Comparison of ENCODE assay signal across 2 cellular contexts in the genomic region with DNA sequence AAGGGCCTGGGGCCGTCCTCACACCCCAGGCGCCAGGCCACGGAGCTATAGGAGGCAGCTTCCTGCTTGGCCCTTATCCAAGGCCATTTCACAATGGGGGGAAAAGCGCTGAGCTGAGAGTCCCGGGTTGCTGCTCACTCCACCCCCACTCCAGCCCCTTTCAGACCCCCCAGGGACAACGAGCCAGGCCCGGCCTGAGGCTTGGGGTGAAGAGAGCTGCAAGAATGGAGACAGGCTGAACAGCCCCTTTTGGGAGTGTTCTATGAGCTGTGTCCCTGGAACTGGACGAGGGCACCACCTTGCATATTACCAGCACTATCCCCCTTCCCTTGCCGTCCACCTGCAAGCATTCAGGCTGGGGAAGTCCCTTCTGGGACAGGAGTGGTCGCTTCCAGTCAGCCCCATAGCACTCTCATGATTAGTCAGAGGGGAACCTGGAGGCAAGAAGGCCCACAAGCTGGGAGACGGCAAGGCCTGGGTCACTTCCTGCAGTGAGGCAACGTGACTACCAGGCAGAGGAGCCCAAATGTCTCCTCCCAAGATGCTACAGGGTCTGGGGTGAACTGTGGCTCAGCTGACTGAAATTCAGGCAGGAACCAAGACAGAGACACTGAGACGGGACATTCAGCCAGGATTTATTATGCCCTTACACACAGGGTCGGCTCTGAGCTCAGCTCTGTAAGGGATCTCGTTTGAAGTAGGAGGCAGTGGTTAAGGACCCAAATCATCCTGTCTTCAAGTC.
TF ChIP-seq lines count a peak whose summit lies in the region.

No MANE protein-coding gene starts in this region.

TF ChIP-seq in IMR-90, 13 proteins besides CTCF, POLR2A, EP300 and RAD21 (continued from another document):
- TF ChIP-seq, protein P1, sequence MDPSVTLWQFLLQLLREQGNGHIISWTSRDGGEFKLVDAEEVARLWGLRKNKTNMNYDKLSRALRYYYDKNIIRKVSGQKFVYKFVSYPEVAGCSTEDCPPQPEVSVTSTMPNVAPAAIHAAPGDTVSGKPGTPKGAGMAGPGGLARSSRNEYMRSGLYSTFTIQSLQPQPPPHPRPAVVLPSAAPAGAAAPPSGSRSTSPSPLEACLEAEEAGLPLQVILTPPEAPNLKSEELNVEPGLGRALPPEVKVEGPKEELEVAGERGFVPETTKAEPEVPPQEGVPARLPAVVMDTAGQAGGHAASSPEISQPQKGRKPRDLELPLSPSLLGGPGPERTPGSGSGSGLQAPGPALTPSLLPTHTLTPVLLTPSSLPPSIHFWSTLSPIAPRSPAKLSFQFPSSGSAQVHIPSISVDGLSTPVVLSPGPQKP (IDR thresholded peaks at IDR 0.05; ENCODE audit: borderline replicate concordance, low read depth, low read length) = no peak
- TF ChIP-seq FOS (IDR thresholded peaks at IDR 0.05; ENCODE audit: low read depth, low read length) = peak; percentile 34
- TF ChIP-seq CEBPB (IDR thresholded peaks at IDR 0.05; ENCODE audit: low read depth, low read length) = peak; percentile 61
- TF ChIP-seq SMC3 (IDR thresholded peaks at IDR 0.05; ENCODE audit: low read depth, low read length) = peak; percentile 12; the same call in 1 of the 2 replicates
- TF ChIP-seq CHD1 (IDR thresholded peaks at IDR 0.05; ENCODE audit: low read depth, low read length) = no peak
- TF ChIP-seq, protein P2, sequence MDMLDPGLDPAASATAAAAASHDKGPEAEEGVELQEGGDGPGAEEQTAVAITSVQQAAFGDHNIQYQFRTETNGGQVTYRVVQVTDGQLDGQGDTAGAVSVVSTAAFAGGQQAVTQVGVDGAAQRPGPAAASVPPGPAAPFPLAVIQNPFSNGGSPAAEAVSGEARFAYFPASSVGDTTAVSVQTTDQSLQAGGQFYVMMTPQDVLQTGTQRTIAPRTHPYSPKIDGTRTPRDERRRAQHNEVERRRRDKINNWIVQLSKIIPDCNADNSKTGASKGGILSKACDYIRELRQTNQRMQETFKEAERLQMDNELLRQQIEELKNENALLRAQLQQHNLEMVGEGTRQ (IDR thresholded peaks at IDR 0.05; ENCODE audit: low read depth, low read length) = peak; percentile 46; the same call in 1 of the 2 replicates

TF ChIP-seq in WTC11, 78 proteins besides CTCF, POLR2A, EP300 and RAD21 (continued from another document):
- TF ChIP-seq, protein P3, sequence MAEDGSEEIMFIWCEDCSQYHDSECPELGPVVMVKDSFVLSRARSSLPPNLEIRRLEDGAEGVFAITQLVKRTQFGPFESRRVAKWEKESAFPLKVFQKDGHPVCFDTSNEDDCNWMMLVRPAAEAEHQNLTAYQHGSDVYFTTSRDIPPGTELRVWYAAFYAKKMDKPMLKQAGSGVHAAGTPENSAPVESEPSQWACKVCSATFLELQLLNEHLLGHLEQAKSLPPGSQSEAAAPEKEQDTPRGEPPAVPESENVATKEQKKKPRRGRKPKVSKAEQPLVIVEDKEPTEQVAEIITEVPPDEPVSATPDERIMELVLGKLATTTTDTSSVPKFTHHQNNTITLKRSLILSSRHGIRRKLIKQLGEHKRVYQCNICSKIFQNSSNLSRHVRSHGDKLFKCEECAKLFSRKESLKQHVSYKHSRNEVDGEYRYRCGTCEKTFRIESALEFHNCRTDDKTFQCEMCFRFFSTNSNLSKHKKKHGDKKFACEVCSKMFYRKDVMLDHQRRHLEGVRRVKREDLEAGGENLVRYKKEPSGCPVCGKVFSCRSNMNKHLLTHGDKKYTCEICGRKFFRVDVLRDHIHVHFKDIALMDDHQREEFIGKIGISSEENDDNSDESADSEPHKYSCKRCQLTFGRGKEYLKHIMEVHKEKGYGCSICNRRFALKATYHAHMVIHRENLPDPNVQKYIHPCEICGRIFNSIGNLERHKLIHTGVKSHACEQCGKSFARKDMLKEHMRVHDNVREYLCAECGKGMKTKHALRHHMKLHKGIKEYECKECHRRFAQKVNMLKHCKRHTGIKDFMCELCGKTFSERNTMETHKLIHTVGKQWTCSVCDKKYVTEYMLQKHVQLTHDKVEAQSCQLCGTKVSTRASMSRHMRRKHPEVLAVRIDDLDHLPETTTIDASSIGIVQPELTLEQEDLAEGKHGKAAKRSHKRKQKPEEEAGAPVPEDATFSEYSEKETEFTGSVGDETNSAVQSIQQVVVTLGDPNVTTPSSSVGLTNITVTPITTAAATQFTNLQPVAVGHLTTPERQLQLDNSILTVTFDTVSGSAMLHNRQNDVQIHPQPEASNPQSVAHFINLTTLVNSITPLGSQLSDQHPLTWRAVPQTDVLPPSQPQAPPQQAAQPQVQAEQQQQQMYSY (CRISPR knock-in tag; IDR thresholded peaks at IDR 0.05) = no peak
